14 cellular contexts compared by ENCODE assay signal in genomic region chr13:94329277-94329676, GRCh38.
DNase-seq lines count a peak whose midpoint lies in the region; ATAC-seq and TF ChIP-seq lines count a peak whose summit lies in the region.
"Had no signal": no experiment of that assay in that cellular context is flagged by ENCODE, and none has a peak within 500 bp of the region (broad histone marks: within the 10 kb centered on the region; RNA-seq: fewer than 3 reads in every experiment).

No MANE protein-coding gene starts in this region.

- TF ChIP-seq CTCF in vagina (IDR thresholded peaks at IDR 0.05), result no peak

- DNase-seq in Right ventricle myocardium superior (no peak), cardiac septum (ENCODE audit: low spot score) (no peak), epithelial cell of prostate (ENCODE audit: low read depth, low spot score) (no peak), vagina (ENCODE audit: extremely low spot score in 2 of 2) (no peak), iPS-NIHi7 (ENCODE audit: extremely low spot score) (no peak), SW480 (ENCODE audit: low spot score) (no peak)
- DNase-seq: activated CD4-positive, alpha-beta T cell treated with anti-CD3 and anti-CD28 coated beads, Interleukin-2, amount 50 U/mL, for 4 hours; activated naive CD4-positive, alpha-beta T cell treated with Interleukin-2 at 50 U/mL for 16 hours; naive B cell; NCI-H1105; NCI-H526 treated with DMSO at 0.1 percent for 48 hours had no signal

- H3K27me3 ChIP-seq in muscle layer of duodenum (ENCODE audit: low read depth, low read length) (no peaks in the 10 kb centered on the region), vagina (no peaks in the 10 kb centered on the region)

- no peak for TF ChIP-seq POLR2A in vagina (IDR thresholded peaks at IDR 0.05)

- intact Hi-C loops in Right ventricle myocardium superior (cut with DNase I), result no loop called here
- intact Hi-C loops in cardiac septum (cut with DNase I), result no loop called here
- intact Hi-C loops in vagina (cut with DNase I), result no loop called here

- H3K27ac ChIP-seq in epithelial cell of prostate (peak overlapping the region; percentile 80), muscle layer of duodenum (ENCODE audit: low read length) (peak overlapping the region; percentile 22), vagina (peak overlapping the region; percentile 31)
- H3K27ac ChIP-seq: HL-60 had no signal

- no peak overlapping the region for H3K4me3 ChIP-seq in muscle layer of duodenum (ENCODE audit: low read depth in 1 of 2, low read length in 2 of 2)
- no peak overlapping the region for H3K4me3 ChIP-seq in vagina

- ATAC-seq in Right ventricle myocardium superior (ENCODE audit: poor library complexity), result peak; percentile 70
- ATAC-seq in GM19467 (IDR thresholded peaks at IDR 0.05; ENCODE audit: unreplicated experiment), result no peak

- no peaks in the 10 kb centered on the region for H3K36me3 ChIP-seq in muscle layer of duodenum (ENCODE audit: control insufficient read depth in 1 of 2, insufficient read depth in 2 of 2, low read length in 2 of 2)
- H3K36me3 ChIP-seq in vagina, result no peaks in the 10 kb centered on the region

- no peaks in the 10 kb centered on the region for H3K9me3 ChIP-seq in muscle layer of duodenum (ENCODE audit: control insufficient read depth in 1 of 2, low read length in 2 of 2)
- no peaks in the 10 kb centered on the region for H3K9me3 ChIP-seq in vagina

- H3K4me1 ChIP-seq in muscle layer of duodenum (ENCODE audit: control insufficient read depth in 1 of 2, insufficient read depth in 2 of 2, low read length in 2 of 2) (peaks cover 0 to 20% of the 10 kb centered on the region in 2 donors), vagina (peaks cover 14% of the 10 kb centered on the region)

Comparison
In these comparisons a context has a peak if more than half of its experiments do, and no peak if none do; other contexts are left out.
1. H3K27ac ChIP-seq: peak in every context shown above with its lines; median percentile 80 in epithelial cell of prostate; 31 in vagina; 22 in muscle layer of duodenum.